In genomic region chr2:43041167-43041566, GRCh38 we compare ENCODE assay signal across 1 cellular context.
TF ChIP-seq lines count a peak whose summit lies in the region.

No MANE protein-coding gene starts in this region.

TF ChIP-seq in SK-N-SH, 30 proteins besides CTCF, POLR2A, EP300 and RAD21 (continued from another document):
- TF ChIP-seq IRF3 (IDR thresholded peaks at IDR 0.05; ENCODE audit: low read depth, low read length) (no peak), POLR2AphosphoS5 (IDR thresholded peaks at IDR 0.05; ENCODE audit: low read depth, low read length) (no peak), GABPA (IDR thresholded peaks at IDR 0.05; ENCODE audit: low read depth) (no peak)
